Comparison of ENCODE assay signal across 12 cellular contexts in the genomic region with DNA sequence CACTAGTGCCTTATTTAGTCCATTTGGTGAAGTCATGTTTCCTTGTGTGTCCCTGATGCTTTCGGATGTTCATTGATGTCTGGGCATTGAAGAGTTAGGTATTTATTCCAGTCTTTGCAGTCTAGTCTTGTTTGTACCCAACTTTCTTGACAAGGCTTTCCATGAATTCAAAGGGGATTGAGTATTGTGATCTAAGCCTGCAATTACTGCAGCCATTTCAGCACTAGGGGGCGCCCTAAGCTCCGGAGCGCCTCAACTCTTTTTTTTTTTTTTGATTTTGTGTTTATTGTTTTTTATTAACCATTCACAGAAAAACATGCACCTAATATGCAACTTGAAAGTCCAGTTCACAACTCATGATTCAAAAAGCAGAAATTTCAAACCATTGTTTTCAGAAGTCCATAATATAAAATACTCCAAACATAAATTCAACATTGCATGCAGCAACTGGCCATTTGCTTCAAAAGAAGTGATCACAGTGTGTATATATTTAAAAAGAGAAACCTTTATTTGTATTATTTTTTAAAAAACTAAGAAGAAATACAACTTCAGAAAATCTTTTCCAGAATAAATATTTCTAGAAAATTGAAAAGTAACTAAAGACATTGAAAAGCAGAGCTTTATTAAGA. TPM values are rescaled to one million over a fixed set of nuclear protein-coding genes. Genes with fewer than 3 reads are reported as not detected.
DNase-seq lines count a peak whose midpoint lies in the region; ATAC-seq lines count a peak whose summit lies in the region.
"Had no signal": no experiment of that assay in that cellular context is flagged by ENCODE, and none has a peak within 500 bp of the region (broad histone marks: within the 10 kb centered on the region; RNA-seq: fewer than 3 reads in every experiment).

No MANE protein-coding gene starts in this region.

- no peak overlapping the region for H3K4me3 ChIP-seq in H7 (ENCODE audit: insufficient read depth, low read depth, low read length)

- H3K4me3 Mint-ChIP-seq in activated CD4-positive, alpha-beta memory T cell treated with anti-CD3 and anti-CD28 coated beads for 36 hours = no peak overlapping the region
- H3K4me3 Mint-ChIP-seq: natural killer cell; T-helper 1 cell treated with Interleukin-12 subunit alpha and Interleukin-12 subunit beta and Interleukin-4 antibody, amounts not matched to agents 30 μg/mL and 1 μg/mL, for 36 hours had no signal

- no peaks in the 10 kb centered on the region for H3K27me3 Mint-ChIP-seq in activated CD4-positive, alpha-beta memory T cell treated with anti-CD3 and anti-CD28 coated beads for 36 hours

- CTCF ChIA-PET in activated CD4-positive, alpha-beta memory T cell treated with anti-CD3 and anti-CD28 coated beads for 36 hours (lab: Charles Lee) = interaction anchor here (1.4 kb wide), 1 partner anchor 157 kb away, joined by 4 read pairs; no protein-coding TSS in a partner anchor

- POLR2A ChIA-PET in activated CD4-positive, alpha-beta memory T cell treated with anti-CD3 and anti-CD28 coated beads for 36 hours (lab: Charles Lee) = no interaction called here

- H3K9me3 Mint-ChIP-seq in activated CD4-positive, alpha-beta memory T cell treated with anti-CD3 and anti-CD28 coated beads for 36 hours = peaks cover 28% of the 10 kb centered on the region

- DNase-seq in CMK (ENCODE audit: low read depth) = peak; percentile 18
- peak; percentile 27 for DNase-seq in H7
- peak; percentile 15 for DNase-seq in activated CD4-positive, alpha-beta memory T cell treated with anti-CD3 and anti-CD28 coated beads for 36 hours
- DNase-seq in iPS-NIHi7 (ENCODE audit: extremely low spot score) = peak; percentile 28
- DNase-seq in NCI-H2081 treated with DMSO at 0.1 percent for 48 hours (lab: John Stamatoyannopoulos, UW) = no peak
- DNase-seq in NK-92 treated with Interleukin-12 subunit alpha and Interleukin-12 subunit beta, amount 100 ng/mL, for 24 hours (lab: John Stamatoyannopoulos, UW) = no peak
- DNase-seq in H4 (ENCODE audit: low spot score) = no peak
- DNase-seq: activated naive CD4-positive, alpha-beta T cell treated with anti-CD3 and anti-CD28 coated beads, Interleukin-2, amount 50 U/mL, for 16 hours; Kasumi-1; natural killer cell had no signal

- no peak overlapping the region for H3K27ac Mint-ChIP-seq in activated CD4-positive, alpha-beta memory T cell treated with anti-CD3 and anti-CD28 coated beads for 36 hours
- H3K27ac Mint-ChIP-seq: natural killer cell; T-helper 1 cell treated with Interleukin-12 subunit alpha and Interleukin-12 subunit beta and Interleukin-4 antibody, amounts not matched to agents 30 μg/mL and 1 μg/mL, for 36 hours had no signal

- H3K36me3 ChIP-seq in H7 (replicated peaks; ENCODE audit: control insufficient read depth, insufficient read depth, low read length) = peaks cover 1% of the 10 kb centered on the region; the same call in 1 of the 2 replicates

- intact Hi-C loops in activated CD4-positive, alpha-beta memory T cell treated with anti-CD3 and anti-CD28 coated beads for 36 hours (cut with micrococcal nuclease) = loop anchor here (1.0 kb wide), 1 partner anchor 242 kb away; no protein-coding TSS in a partner anchor

- H3K36me3 Mint-ChIP-seq in activated CD4-positive, alpha-beta memory T cell treated with anti-CD3 and anti-CD28 coated beads for 36 hours = peaks cover 4% of the 10 kb centered on the region

- H3K4me1 Mint-ChIP-seq in activated CD4-positive, alpha-beta memory T cell treated with anti-CD3 and anti-CD28 coated beads for 36 hours (ENCODE audit: low read depth) = no peaks in the 10 kb centered on the region
- H3K4me1 Mint-ChIP-seq: natural killer cell had no signal

- no peaks in the 10 kb centered on the region for H3K27me3 ChIP-seq in H7 (ENCODE audit: control insufficient read depth, insufficient read depth, low read length)

- no peak for ATAC-seq in HG03457 (IDR thresholded peaks at IDR 0.05; ENCODE audit: unreplicated experiment)
- ATAC-seq: natural killer cell had no signal

RNA-seq across cellular contexts. Expression of a gene that starts 59.2 kb away (rescaled TPM):
- 29.2 and 33.0 TPM in 2 replicates for total RNA-seq in H7 (2014; rRNA removed; shearing (Covaris generic))
- total RNA-seq in activated CD4-positive, alpha-beta memory T cell treated with anti-CD3 and anti-CD28 coated beads for 36 hours = 1 to 10 TPM; 2.7 to 3.2 TPM
- 34.2 and 45.6 TPM in 2 replicates for total RNA-seq in H4 (2014; rRNA removed; shearing (Covaris generic))

Comparison
In these comparisons a context has a peak if more than half of its experiments do, and no peak if none do; other contexts are left out.
1. DNase-seq: peak in CMK (single experiment), H7 (single experiment), activated CD4-positive, alpha-beta memory T cell treated with anti-CD3 and anti-CD28 coated beads for 36 hours (single experiment) and iPS-NIHi7 (single experiment); none in NCI-H2081 treated with DMSO at 0.1 percent for 48 hours (single experiment), NK-92 treated with Interleukin-12 subunit alpha and Interleukin-12 subunit beta, amount 100 ng/mL, for 24 hours (single experiment) and H4 (single experiment).